1 cellular context compared by ENCODE assay signal in genomic region chr17:14310101-14310500, GRCh38.
TF ChIP-seq lines count a peak whose summit lies in the region.

No MANE protein-coding gene starts in this region.

TF ChIP-seq in GM23338, 12 proteins besides CTCF, POLR2A, EP300 and RAD21 (continued from another document):
- no peak for TF ChIP-seq ZNF462 (CRISPR knock-in tag; IDR thresholded peaks at IDR 0.05)
- no peak for TF ChIP-seq REST (IDR thresholded peaks at IDR 0.05; ENCODE audit: unreplicated experiment)
- no peak for TF ChIP-seq ZNF114 (CRISPR knock-in tag; IDR thresholded peaks at IDR 0.05)
- no peak for TF ChIP-seq ETS1 (IDR thresholded peaks at IDR 0.05)
- TF ChIP-seq EZH2phosphoT487 (IDR thresholded peaks at IDR 0.05; ENCODE audit: unreplicated experiment): no peak
- TF ChIP-seq NANOG (IDR thresholded peaks at IDR 0.05; ENCODE audit: borderline replicate concordance): no peak
- TF ChIP-seq ZNF331 (CRISPR knock-in tag; IDR thresholded peaks at IDR 0.05; ENCODE audit: low read depth): no peak
- no peak for TF ChIP-seq POLR2AphosphoS5 (IDR thresholded peaks at IDR 0.05; ENCODE audit: low read depth)
TF ChIP-seq in GM23338: peak in this region for 0.
